1 cellular context compared by ENCODE assay signal in the genomic region with DNA sequence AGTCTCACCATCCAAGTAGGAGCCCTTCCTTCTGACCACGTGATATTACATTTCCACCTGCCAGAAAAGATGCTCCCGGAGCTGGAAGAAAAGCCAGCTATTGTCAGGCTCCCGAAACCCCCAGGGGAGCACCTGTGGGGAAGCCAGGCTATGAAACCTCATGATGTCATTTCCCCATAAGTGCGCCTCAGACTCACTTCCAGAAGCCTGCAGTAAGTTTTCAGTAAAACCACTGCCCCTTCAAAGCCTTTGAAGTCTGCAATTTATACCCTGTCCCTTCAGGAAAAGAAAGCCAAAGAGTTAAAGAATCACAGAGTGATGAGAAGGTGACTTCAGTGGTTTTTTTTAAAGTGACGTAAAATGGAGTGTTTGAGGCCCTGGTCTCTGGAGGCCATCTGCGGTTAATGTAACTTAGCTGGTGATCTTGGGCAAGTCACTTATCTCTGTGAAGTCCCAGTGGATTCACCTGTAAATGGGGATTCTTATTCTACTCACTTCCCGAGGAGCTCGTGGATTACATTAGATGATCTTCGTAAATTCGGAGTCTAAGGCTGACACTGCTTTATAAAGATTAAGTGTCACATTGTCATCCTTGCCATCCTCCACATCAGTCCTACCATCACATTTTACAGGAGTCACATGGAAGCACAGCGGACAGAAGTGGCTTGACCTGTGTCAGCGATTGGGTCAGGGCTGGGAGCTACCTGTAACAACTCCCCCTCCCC.
A peak's percentile ranks its signal among the peaks of the same experiment; 100 is the strongest.
TF ChIP-seq lines count a peak whose summit lies in the region.

No MANE protein-coding gene starts in this region.

TF ChIP-seq in GM12878, 131 proteins besides CTCF, POLR2A, EP300 and RAD21 (continued from another document and continues in another):
- TF ChIP-seq, protein P1, sequence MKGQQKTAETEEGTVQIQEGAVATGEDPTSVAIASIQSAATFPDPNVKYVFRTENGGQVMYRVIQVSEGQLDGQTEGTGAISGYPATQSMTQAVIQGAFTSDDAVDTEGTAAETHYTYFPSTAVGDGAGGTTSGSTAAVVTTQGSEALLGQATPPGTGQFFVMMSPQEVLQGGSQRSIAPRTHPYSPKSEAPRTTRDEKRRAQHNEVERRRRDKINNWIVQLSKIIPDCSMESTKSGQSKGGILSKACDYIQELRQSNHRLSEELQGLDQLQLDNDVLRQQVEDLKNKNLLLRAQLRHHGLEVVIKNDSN (IDR thresholded peaks at IDR 0.05; ENCODE audit: borderline replicate concordance, extremely low read length, insufficient read depth, low read depth, low read length): no peak
- TF ChIP-seq NRF1 (conservative IDR thresholded peaks at IDR 0.05; ENCODE audit: low read depth, low read length) (no peak), RBBP5 (conservative IDR thresholded peaks at IDR 0.05) (no peak), SIN3A (IDR thresholded peaks at IDR 0.05; ENCODE audit: low read depth, low read length) (no peak), NBN (IDR thresholded peaks at IDR 0.05) (peak; percentile 88), ATF7 (IDR thresholded peaks at IDR 0.05; ENCODE audit: low read depth) (peak; percentile 99), POU2F2 (IDR thresholded peaks at IDR 0.05; ENCODE audit: borderline replicate concordance, low read depth, low read length) (peak; percentile 63; the same call in 1 of the 3 replicates), NFXL1 (IDR thresholded peaks at IDR 0.05; ENCODE audit: borderline replicate concordance) (no peak), GATAD2B (conservative IDR thresholded peaks at IDR 0.05; ENCODE audit: low read depth) (peak; percentile 93), BCL11A (IDR thresholded peaks at IDR 0.05; ENCODE audit: low read depth, low read length) (peak; percentile 89), CBX3 (IDR thresholded peaks at IDR 0.05; ENCODE audit: borderline replicate concordance, low read depth) (no peak), LARP7 (IDR thresholded peaks at IDR 0.05) (no peak), ZSCAN29 (IDR thresholded peaks at IDR 0.05) (no peak), CHD1 (IDR thresholded peaks at IDR 0.05; ENCODE audit: low read depth, low read length) (no peak), RB1 (IDR thresholded peaks at IDR 0.05; ENCODE audit: borderline replicate concordance) (peak; percentile 50; the same call in 1 of the 2 replicates), KDM1A (IDR thresholded peaks at IDR 0.05; ENCODE audit: borderline replicate concordance) (no peak), POLR2AphosphoS2 (IDR thresholded peaks at IDR 0.05; ENCODE audit: low read depth, low read length) (no peak), KLF5 (IDR thresholded peaks at IDR 0.05; ENCODE audit: partially characterized antibody) (no peak), BACH1 (IDR thresholded peaks at IDR 0.05; ENCODE audit: borderline replicate concordance) (peak; percentile 22; the same call in 1 of the 2 replicates), ZNF217 (IDR thresholded peaks at IDR 0.05) (peak; percentile 83), ASH2L (IDR thresholded peaks at IDR 0.05; ENCODE audit: borderline replicate concordance, low read depth) (no peak), MTA2 (IDR thresholded peaks at IDR 0.05; ENCODE audit: low read depth) (peak; percentile 96), NR2C1 (IDR thresholded peaks at IDR 0.05) (no peak), EZH2 (IDR thresholded peaks at IDR 0.05; ENCODE audit: borderline replicate concordance, control insufficient read depth, low read depth, low read length) (no peak), PAX5 (IDR thresholded peaks at IDR 0.05; ENCODE audit: borderline replicate concordance, low read depth, low read length) (peak; percentile 80), CHD2 (IDR thresholded peaks at IDR 0.05; ENCODE audit: borderline replicate concordance, low read depth, low read length) (peak; percentile 37; the same call in 1 of the 2 replicates), IRF4 (IDR thresholded peaks at IDR 0.05; ENCODE audit: low read depth, low read length) (peak; percentile 85; the same call in 1 of the 2 replicates), KAT2A (conservative IDR thresholded peaks at IDR 0.05; ENCODE audit: control insufficient read depth, low read depth, low read length) (no peak), MXI1 (IDR thresholded peaks at IDR 0.05; ENCODE audit: low read depth, low read length) (peak; percentile 32; the same call in 1 of the 2 replicates), NFYA (IDR thresholded peaks at IDR 0.05; ENCODE audit: borderline replicate concordance, low read depth, low read length) (no peak), TCF3 (IDR thresholded peaks at IDR 0.05; ENCODE audit: borderline replicate concordance, insufficient read depth, low read depth, low read length) (peak; percentile 61; the same call in 1 of the 2 replicates), SMAD5 (IDR thresholded peaks at IDR 0.05; ENCODE audit: low read depth) (no peak)
- TF ChIP-seq, protein P2, sequence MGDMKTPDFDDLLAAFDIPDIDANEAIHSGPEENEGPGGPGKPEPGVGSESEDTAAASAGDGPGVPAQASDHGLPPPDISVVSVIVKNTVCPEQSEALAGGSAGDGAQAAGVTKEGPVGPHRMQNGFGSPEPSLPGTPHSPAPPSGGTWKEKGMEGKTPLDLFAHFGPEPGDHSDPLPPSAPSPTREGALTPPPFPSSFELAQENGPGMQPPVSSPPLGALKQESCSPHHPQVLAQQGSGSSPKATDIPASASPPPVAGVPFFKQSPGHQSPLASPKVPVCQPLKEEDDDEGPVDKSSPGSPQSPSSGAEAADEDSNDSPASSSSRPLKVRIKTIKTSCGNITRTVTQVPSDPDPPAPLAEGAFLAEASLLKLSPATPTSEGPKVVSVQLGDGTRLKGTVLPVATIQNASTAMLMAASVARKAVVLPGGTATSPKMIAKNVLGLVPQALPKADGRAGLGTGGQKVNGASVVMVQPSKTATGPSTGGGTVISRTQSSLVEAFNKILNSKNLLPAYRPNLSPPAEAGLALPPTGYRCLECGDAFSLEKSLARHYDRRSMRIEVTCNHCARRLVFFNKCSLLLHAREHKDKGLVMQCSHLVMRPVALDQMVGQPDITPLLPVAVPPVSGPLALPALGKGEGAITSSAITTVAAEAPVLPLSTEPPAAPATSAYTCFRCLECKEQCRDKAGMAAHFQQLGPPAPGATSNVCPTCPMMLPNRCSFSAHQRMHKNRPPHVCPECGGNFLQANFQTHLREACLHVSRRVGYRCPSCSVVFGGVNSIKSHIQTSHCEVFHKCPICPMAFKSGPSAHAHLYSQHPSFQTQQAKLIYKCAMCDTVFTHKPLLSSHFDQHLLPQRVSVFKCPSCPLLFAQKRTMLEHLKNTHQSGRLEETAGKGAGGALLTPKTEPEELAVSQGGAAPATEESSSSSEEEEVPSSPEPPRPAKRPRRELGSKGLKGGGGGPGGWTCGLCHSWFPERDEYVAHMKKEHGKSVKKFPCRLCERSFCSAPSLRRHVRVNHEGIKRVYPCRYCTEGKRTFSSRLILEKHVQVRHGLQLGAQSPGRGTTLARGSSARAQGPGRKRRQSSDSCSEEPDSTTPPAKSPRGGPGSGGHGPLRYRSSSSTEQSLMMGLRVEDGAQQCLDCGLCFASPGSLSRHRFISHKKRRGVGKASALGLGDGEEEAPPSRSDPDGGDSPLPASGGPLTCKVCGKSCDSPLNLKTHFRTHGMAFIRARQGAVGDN (IDR thresholded peaks at IDR 0.05): peak; percentile 72; the same call in 1 of the 2 replicates
- TF ChIP-seq, protein P3, sequence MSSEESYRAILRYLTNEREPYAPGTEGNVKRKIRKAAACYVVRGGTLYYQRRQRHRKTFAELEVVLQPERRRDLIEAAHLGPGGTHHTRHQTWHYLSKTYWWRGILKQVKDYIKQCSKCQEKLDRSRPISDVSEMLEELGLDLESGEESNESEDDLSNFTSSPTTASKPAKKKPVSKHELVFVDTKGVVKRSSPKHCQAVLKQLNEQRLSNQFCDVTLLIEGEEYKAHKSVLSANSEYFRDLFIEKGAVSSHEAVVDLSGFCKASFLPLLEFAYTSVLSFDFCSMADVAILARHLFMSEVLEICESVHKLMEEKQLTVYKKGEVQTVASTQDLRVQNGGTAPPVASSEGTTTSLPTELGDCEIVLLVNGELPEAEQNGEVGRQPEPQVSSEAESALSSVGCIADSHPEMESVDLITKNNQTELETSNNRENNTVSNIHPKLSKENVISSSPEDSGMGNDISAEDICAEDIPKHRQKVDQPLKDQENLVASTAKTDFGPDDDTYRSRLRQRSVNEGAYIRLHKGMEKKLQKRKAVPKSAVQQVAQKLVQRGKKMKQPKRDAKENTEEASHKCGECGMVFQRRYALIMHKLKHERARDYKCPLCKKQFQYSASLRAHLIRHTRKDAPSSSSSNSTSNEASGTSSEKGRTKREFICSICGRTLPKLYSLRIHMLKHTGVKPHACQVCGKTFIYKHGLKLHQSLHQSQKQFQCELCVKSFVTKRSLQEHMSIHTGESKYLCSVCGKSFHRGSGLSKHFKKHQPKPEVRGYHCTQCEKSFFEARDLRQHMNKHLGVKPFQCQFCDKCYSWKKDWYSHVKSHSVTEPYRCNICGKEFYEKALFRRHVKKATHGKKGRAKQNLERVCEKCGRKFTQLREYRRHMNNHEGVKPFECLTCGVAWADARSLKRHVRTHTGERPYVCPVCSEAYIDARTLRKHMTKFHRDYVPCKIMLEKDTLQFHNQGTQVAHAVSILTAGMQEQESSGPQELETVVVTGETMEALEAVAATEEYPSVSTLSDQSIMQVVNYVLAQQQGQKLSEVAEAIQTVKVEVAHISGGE (CRISPR knock-in tag; IDR thresholded peaks at IDR 0.05): no peak
- TF ChIP-seq, protein P4, sequence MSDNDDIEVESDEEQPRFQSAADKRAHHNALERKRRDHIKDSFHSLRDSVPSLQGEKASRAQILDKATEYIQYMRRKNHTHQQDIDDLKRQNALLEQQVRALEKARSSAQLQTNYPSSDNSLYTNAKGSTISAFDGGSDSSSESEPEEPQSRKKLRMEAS (IDR thresholded peaks at IDR 0.05; ENCODE audit: low read depth, low read length): no peak; the same call in 1 of the 2 replicates
- TF ChIP-seq, protein P5, sequence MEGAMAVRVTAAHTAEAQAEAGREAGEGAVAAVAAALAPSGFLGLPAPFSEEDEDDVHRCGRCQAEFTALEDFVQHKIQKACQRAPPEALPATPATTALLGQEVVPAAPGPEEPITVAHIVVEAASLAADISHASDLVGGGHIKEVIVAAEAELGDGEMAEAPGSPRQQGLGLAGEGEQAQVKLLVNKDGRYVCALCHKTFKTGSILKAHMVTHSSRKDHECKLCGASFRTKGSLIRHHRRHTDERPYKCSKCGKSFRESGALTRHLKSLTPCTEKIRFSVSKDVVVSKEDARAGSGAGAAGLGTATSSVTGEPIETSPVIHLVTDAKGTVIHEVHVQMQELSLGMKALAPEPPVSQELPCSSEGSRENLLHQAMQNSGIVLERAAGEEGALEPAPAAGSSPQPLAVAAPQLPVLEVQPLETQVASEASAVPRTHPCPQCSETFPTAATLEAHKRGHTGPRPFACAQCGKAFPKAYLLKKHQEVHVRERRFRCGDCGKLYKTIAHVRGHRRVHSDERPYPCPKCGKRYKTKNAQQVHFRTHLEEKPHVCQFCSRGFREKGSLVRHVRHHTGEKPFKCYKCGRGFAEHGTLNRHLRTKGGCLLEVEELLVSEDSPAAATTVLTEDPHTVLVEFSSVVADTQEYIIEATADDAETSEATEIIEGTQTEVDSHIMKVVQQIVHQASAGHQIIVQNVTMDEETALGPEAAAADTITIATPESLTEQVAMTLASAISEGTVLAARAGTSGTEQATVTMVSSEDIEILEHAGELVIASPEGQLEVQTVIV (IDR thresholded peaks at IDR 0.05; ENCODE audit: borderline replicate concordance, partially characterized antibody): no peak
- TF ChIP-seq, protein P6, sequence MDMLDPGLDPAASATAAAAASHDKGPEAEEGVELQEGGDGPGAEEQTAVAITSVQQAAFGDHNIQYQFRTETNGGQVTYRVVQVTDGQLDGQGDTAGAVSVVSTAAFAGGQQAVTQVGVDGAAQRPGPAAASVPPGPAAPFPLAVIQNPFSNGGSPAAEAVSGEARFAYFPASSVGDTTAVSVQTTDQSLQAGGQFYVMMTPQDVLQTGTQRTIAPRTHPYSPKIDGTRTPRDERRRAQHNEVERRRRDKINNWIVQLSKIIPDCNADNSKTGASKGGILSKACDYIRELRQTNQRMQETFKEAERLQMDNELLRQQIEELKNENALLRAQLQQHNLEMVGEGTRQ (IDR thresholded peaks at IDR 0.05; ENCODE audit: borderline replicate concordance, low read depth, low read length): no peak; the same call in 1 of the 2 replicates
- TF ChIP-seq, protein P7, sequence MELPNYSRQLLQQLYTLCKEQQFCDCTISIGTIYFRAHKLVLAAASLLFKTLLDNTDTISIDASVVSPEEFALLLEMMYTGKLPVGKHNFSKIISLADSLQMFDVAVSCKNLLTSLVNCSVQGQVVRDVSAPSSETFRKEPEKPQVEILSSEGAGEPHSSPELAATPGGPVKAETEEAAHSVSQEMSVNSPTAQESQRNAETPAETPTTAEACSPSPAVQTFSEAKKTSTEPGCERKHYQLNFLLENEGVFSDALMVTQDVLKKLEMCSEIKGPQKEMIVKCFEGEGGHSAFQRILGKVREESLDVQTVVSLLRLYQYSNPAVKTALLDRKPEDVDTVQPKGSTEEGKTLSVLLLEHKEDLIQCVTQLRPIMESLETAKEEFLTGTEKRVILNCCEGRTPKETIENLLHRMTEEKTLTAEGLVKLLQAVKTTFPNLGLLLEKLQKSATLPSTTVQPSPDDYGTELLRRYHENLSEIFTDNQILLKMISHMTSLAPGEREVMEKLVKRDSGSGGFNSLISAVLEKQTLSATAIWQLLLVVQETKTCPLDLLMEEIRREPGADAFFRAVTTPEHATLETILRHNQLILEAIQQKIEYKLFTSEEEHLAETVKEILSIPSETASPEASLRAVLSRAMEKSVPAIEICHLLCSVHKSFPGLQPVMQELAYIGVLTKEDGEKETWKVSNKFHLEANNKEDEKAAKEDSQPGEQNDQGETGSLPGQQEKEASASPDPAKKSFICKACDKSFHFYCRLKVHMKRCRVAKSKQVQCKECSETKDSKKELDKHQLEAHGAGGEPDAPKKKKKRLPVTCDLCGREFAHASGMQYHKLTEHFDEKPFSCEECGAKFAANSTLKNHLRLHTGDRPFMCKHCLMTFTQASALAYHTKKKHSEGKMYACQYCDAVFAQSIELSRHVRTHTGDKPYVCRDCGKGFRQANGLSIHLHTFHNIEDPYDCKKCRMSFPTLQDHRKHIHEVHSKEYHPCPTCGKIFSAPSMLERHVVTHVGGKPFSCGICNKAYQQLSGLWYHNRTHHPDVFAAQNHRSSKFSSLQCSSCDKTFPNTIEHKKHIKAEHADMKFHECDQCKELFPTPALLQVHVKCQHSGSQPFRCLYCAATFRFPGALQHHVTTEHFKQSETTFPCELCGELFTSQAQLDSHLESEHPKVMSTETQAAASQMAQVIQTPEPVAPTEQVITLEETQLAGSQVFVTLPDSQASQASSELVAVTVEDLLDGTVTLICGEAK (IDR thresholded peaks at IDR 0.05; ENCODE audit: borderline replicate concordance): no peak; the same call in 1 of the 2 replicates
- TF ChIP-seq, protein P8, sequence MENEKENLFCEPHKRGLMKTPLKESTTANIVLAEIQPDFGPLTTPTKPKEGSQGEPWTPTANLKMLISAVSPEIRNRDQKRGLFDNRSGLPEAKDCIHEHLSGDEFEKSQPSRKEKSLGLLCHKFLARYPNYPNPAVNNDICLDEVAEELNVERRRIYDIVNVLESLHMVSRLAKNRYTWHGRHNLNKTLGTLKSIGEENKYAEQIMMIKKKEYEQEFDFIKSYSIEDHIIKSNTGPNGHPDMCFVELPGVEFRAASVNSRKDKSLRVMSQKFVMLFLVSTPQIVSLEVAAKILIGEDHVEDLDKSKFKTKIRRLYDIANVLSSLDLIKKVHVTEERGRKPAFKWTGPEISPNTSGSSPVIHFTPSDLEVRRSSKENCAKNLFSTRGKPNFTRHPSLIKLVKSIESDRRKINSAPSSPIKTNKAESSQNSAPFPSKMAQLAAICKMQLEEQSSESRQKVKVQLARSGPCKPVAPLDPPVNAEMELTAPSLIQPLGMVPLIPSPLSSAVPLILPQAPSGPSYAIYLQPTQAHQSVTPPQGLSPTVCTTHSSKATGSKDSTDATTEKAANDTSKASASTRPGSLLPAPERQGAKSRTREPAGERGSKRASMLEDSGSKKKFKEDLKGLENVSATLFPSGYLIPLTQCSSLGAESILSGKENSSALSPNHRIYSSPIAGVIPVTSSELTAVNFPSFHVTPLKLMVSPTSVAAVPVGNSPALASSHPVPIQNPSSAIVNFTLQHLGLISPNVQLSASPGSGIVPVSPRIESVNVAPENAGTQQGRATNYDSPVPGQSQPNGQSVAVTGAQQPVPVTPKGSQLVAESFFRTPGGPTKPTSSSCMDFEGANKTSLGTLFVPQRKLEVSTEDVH (IDR thresholded peaks at IDR 0.05; ENCODE audit: low read depth, partially characterized antibody): no peak
